ENCODE assay signal across 9 cellular contexts in genomic region chr15:40769310-40770146, GRCh38. TPM values are rescaled to one million over a fixed set of nuclear protein-coding genes. Genes with fewer than 3 reads are reported as not detected.
DNase-seq lines count a peak whose midpoint lies in the region; ATAC-seq and TF ChIP-seq lines count a peak whose summit lies in the region.
"Had no signal": no experiment of that assay in that cellular context is flagged by ENCODE, and none has a peak within 500 bp of the region (broad histone marks: within the 10 kb centered on the region; RNA-seq: fewer than 3 reads in every experiment).

TSS of gene C15orf62 (plus strand) at chr15:40769980. CDS start at chr15:40770496, 516 bp downstream.

- CTCF ChIA-PET in CD4-positive, alpha-beta T cell (lab: Charles Lee), result interaction anchor here (0.5 to 4.4 kb wide), 3 partner anchors 13 to 78 kb away, joined by 3 to 19 read pairs (median 3); no protein-coding TSS in a partner anchor

- POLR2A ChIA-PET in CD4-positive, alpha-beta T cell (lab: Charles Lee), result interaction anchor here (0.6 to 1.9 kb wide), 4 partner anchors 15 to 775 kb away, joined by 3 to 5 read pairs (median 4); partner anchors contain the start of genes RAD51 and RMDN3

- peaks cover 33% of the 10 kb centered on the region for H3K4me1 Mint-ChIP-seq in CD4-positive, alpha-beta T cell (ENCODE audit: low read depth)

- peak in 8 of 10 experiments; percentile 30 to 63 (median 46) for DNase-seq in CD4-positive, alpha-beta T cell
- DNase-seq in WERI-Rb-1 (no peak), cardiac fibroblast (ENCODE audit: low read depth in 2 of 2) (peak; percentile 25 to 58), tibial nerve (ENCODE audit: low spot score in 2 of 2) (peak in 1 of 2 donors; percentile 14), HuH-7.5 (ENCODE audit: low spot score) (no peak)

- H3K9me3 Mint-ChIP-seq in CD4-positive, alpha-beta T cell, result no peaks in the 10 kb centered on the region

- H3K27me3 ChIP-seq in CD4-positive, alpha-beta T cell (ENCODE audit: control insufficient read depth, insufficient read depth, low read length), result no peaks in the 10 kb centered on the region
- H3K27me3 ChIP-seq in WERI-Rb-1 (ENCODE audit: insufficient read depth, low read depth, severe bottlenecking), result no peaks in the 10 kb centered on the region
- no peaks in the 10 kb centered on the region for H3K27me3 ChIP-seq in muscle layer of duodenum (ENCODE audit: low read depth, low read length)
- H3K27me3 ChIP-seq in tibial nerve, result no peaks in the 10 kb centered on the region

- H3K36me3 Mint-ChIP-seq in CD4-positive, alpha-beta T cell (ENCODE audit: low read depth), result peaks cover 40% of the 10 kb centered on the region

- no peaks in the 10 kb centered on the region for H3K9me3 ChIP-seq in CD4-positive, alpha-beta T cell (ENCODE audit: control insufficient read depth, low read length)
- H3K9me3 ChIP-seq in KOPT-K1 (ENCODE audit: insufficient read depth, low read length, poor library complexity, severe bottlenecking) (no peaks in the 10 kb centered on the region), WERI-Rb-1 (ENCODE audit: severe bottlenecking) (no peaks in the 10 kb centered on the region), muscle layer of duodenum (ENCODE audit: control insufficient read depth in 1 of 2, low read length in 2 of 2) (no peaks in the 10 kb centered on the region), tibial nerve (no peaks in the 10 kb centered on the region)
- H3K9me3 ChIP-seq: HAP-1 had no signal

- TF ChIP-seq EP300 in tibial nerve (IDR thresholded peaks at IDR 0.05), result no peak

- H3K4me3 Mint-ChIP-seq in CD4-positive, alpha-beta T cell, result peak within 1 kb of the TSS; percentile 50

- no peak for TF ChIP-seq CTCF in CD4-positive, alpha-beta T cell (IDR thresholded peaks at IDR 0.05)
- TF ChIP-seq CTCF in WERI-Rb-1 (IDR thresholded peaks at IDR 0.05; ENCODE audit: low read depth, low read length), result no peak
- TF ChIP-seq CTCF in cardiac fibroblast (IDR thresholded peaks at IDR 0.05; ENCODE audit: low read depth, low read length), result no peak
- no peak for TF ChIP-seq CTCF in tibial nerve (IDR thresholded peaks at IDR 0.05)

- ATAC-seq in CD4-positive, alpha-beta T cell (ENCODE audit: poor library complexity), result peak; percentile 54
- peak; percentile 52 for ATAC-seq in GM19463 (IDR thresholded peaks at IDR 0.05; ENCODE audit: unreplicated experiment)

- WGBS in tibial nerve, 2 donors, result 59 to 62% methylated on average over 27 of the region's 27 CpGs

- no peak for TF ChIP-seq POLR2A in tibial nerve (IDR thresholded peaks at IDR 0.05)

- intact Hi-C loops in CD4-positive, alpha-beta T cell (cut with DNase I, micrococcal nuclease), result loop anchor here (5.0 to 10.0 kb wide), 3 partner anchors 77 to 345 kb away; partner anchors contain the start of genes INO80 (in 1 of the 2) and KNL1 (in 1 of the 2)

- H3K27ac ChIP-seq in CD4-positive, alpha-beta T cell (ENCODE audit: low read depth, low read length), result peak within 1 kb of the TSS; percentile 25
- H3K27ac ChIP-seq in KOPT-K1 (ENCODE audit: low read depth, low read length, poor library complexity, severe bottlenecking) (peak within 1 kb of the TSS; percentile 95), WERI-Rb-1 (peak within 1 kb of the TSS; percentile 86), muscle layer of duodenum (ENCODE audit: low read length) (peak within 1 kb of the TSS; percentile 45), tibial nerve (peak within 1 kb of the TSS in 3 of 4 donors; percentile 61 to 75 (median 71))

- H3K36me3 ChIP-seq in KOPT-K1 (ENCODE audit: insufficient read depth, low read length) (peaks cover 28% of the 10 kb centered on the region), WERI-Rb-1 (peaks cover 25% of the 10 kb centered on the region), muscle layer of duodenum (ENCODE audit: control insufficient read depth in 1 of 2, insufficient read depth in 2 of 2, low read length in 2 of 2) (peaks cover 14 to 55% of the 10 kb centered on the region in 2 donors), tibial nerve (peaks cover 0 to 77% (median 8%) of the 10 kb centered on the region in 3 donors)

- H3K4me1 ChIP-seq in muscle layer of duodenum (ENCODE audit: control insufficient read depth in 1 of 2, insufficient read depth in 2 of 2, low read length in 2 of 2) (peaks cover 0 to 3% of the 10 kb centered on the region in 2 donors), tibial nerve (peaks cover 0 to 44% (median 26%) of the 10 kb centered on the region in 4 donors)

- no peaks in the 10 kb centered on the region for H3K27me3 Mint-ChIP-seq in CD4-positive, alpha-beta T cell

- H3K4me3 ChIP-seq in WERI-Rb-1 (ENCODE audit: low read depth, low read length) (no peak within 1 kb of the TSS), cardiac fibroblast (replicated peaks in 1 of 2; ENCODE audit: low read depth in 2 of 2, low read length in 2 of 2) (no peak within 1 kb of the TSS), muscle layer of duodenum (ENCODE audit: low read depth in 1 of 2, low read length in 2 of 2) (no peak within 1 kb of the TSS), tibial nerve (no peak within 1 kb of the TSS)
- H3K4me3 ChIP-seq: HAP-1 had no signal

- peak within 1 kb of the TSS; percentile 89 for H3K27ac Mint-ChIP-seq in CD4-positive, alpha-beta T cell

RNA-seq across cellular contexts. Expression of gene C15orf62, which starts in this region (rescaled TPM):
- under 1 TPM; 0.77 to 0.98 TPM for total RNA-seq in CD4-positive, alpha-beta T cell
- total RNA-seq in tibial nerve, result under 1 TPM in 1 of 4 donors, not detected in 3; 0.59 TPM

Comparison
In these comparisons a context has a peak if more than half of its experiments do, and no peak if none do; other contexts are left out.
1. Peak in DNase-seq, ATAC-seq and H3K27ac ChIP-seq in CD4-positive, alpha-beta T cell; RNA of the gene not detected or under 1 TPM.
2. DNase-seq: peak in cardiac fibroblast (2 of 2); none in WERI-Rb-1 (single experiment) and HuH-7.5 (single experiment).
3. H3K27ac ChIP-seq: peak in every context shown above with its lines; median percentile 95 in KOPT-K1; 86 in WERI-Rb-1; 71 in tibial nerve; 45 in muscle layer of duodenum; 25 in CD4-positive, alpha-beta T cell.